In genomic region chr16:57889960-57890751, GRCh38 we compare ENCODE assay signal across 15 cellular contexts.
A peak's percentile ranks its signal among the peaks of the same experiment; 100 is the strongest.
DNase-seq lines count a peak whose midpoint lies in the region; ATAC-seq and TF ChIP-seq lines count a peak whose summit lies in the region.
"Had no signal": no experiment of that assay in that cellular context is flagged by ENCODE, and none has a peak within 500 bp of the region (broad histone marks: within the 10 kb centered on the region; RNA-seq: fewer than 3 reads in every experiment).

No MANE protein-coding gene starts in this region.

- H2BK15ac ChIP-seq in mesenchymal stem cell (ENCODE audit: low read depth, poor library complexity, severe bottlenecking), result no peak overlapping the region

- peak; percentile 29 for DNase-seq in AG09309 (ENCODE audit: low read depth)
- peak; percentile 5 for DNase-seq in OCI-M1 (lab: John Stamatoyannopoulos, UW)
- DNase-seq in fibroblast of pulmonary artery (ENCODE audit: low read depth), result peak; percentile 74
- peak; percentile 63 for DNase-seq in mesenchymal stem cell
- no peak for DNase-seq in NCI-H1048 (lab: John Stamatoyannopoulos, UW)
- no peak for DNase-seq in kidney tubule cell (ENCODE audit: low spot score)
- no peak for DNase-seq in NCI-H2081 treated with DMSO at 0.1 percent for 48 hours (lab: John Stamatoyannopoulos, UW)
- DNase-seq: activated CD4-positive, alpha-beta T cell treated with anti-CD3 and anti-CD28 coated beads for 1 hour; activated T-cell treated with anti-CD3 and anti-CD28 coated beads, Interleukin-2, amount 50 U/mL, for 72 hours; erythroblast; Karpas-422; NCI-H1930; NK-92 treated with Interleukin-12 subunit alpha and Interleukin-12 subunit beta, amount 100 ng/mL, for 24 hours had no signal

- no peak overlapping the region for H2BK5ac ChIP-seq in mesenchymal stem cell (ENCODE audit: low read depth, low read length, poor library complexity, severe bottlenecking)

- no peaks in the 10 kb centered on the region for H3K36me3 ChIP-seq in mesenchymal stem cell (ENCODE audit: control insufficient read depth in 1 of 2, insufficient read depth in 2 of 2, low read depth in 1 of 2, low read length in 2 of 2)
- H3K36me3 ChIP-seq: breast epithelium had no signal

- H2AFZ ChIP-seq in mesenchymal stem cell (ENCODE audit: low read depth, low read length), result no peak overlapping the region

- H3K4me3 ChIP-seq in AG09309 (ENCODE audit: control insufficient read depth, low read depth, low read length) (no peak overlapping the region), fibroblast of pulmonary artery (replicated peaks; ENCODE audit: low read depth, low read length) (no peak overlapping the region), mesenchymal stem cell (ENCODE audit: insufficient read depth in 1 of 2, low read depth in 1 of 2, low read length in 2 of 2) (no peak overlapping the region)
- H3K4me3 ChIP-seq: breast epithelium had no signal

- H2BK120ac ChIP-seq in mesenchymal stem cell (ENCODE audit: low read depth, low read length), result no peak overlapping the region

- no peak overlapping the region for H4K8ac ChIP-seq in mesenchymal stem cell (ENCODE audit: low read length)

- no peak overlapping the region for H3K23ac ChIP-seq in mesenchymal stem cell (ENCODE audit: low read length in 2 of 2)

- H3K18ac ChIP-seq in mesenchymal stem cell (ENCODE audit: low read depth in 1 of 2, low read length in 2 of 2), result no peak overlapping the region

- H4K91ac ChIP-seq in mesenchymal stem cell (ENCODE audit: low read length), result no peak overlapping the region

- H3K9ac ChIP-seq in mesenchymal stem cell (ENCODE audit: low read length), result no peak overlapping the region

- H3K79me1 ChIP-seq in mesenchymal stem cell (replicated peaks; ENCODE audit: low read length, poor library complexity, severe bottlenecking), result no peaks in the 10 kb centered on the region

- TF ChIP-seq CTCF in AG09309 (IDR thresholded peaks at IDR 0.05; ENCODE audit: control insufficient read depth, insufficient read depth, low read depth, low read length, missing control alignments) (no peak), fibroblast of pulmonary artery (IDR thresholded peaks at IDR 0.05; ENCODE audit: low read length, missing control alignments) (no peak)

- H3K4me2 ChIP-seq in mesenchymal stem cell (ENCODE audit: low read length, poor library complexity, severe bottlenecking), result no peak overlapping the region

- H2BK12ac ChIP-seq in mesenchymal stem cell (ENCODE audit: low read length in 2 of 2), result no peak overlapping the region

- H3K4ac ChIP-seq in mesenchymal stem cell (ENCODE audit: low read depth in 1 of 2, low read length in 2 of 2), result no peak overlapping the region

- H3K14ac ChIP-seq in mesenchymal stem cell (ENCODE audit: low read length in 2 of 2), result peak overlapping the region in 1 of 2 experiments; percentile 30

- peaks cover 30% of the 10 kb centered on the region for H3K4me1 ChIP-seq in mesenchymal stem cell (ENCODE audit: control insufficient read depth, insufficient read depth, low read depth, low read length)
- H3K4me1 ChIP-seq: breast epithelium had no signal

- H3K9me3 ChIP-seq in mesenchymal stem cell (ENCODE audit: control insufficient read depth, low read length), result no peaks in the 10 kb centered on the region
- H3K9me3 ChIP-seq: breast epithelium had no signal

- peak overlapping the region; percentile 2 for H2AK5ac ChIP-seq in mesenchymal stem cell (ENCODE audit: low read length, severe bottlenecking)

- WGBS in mesenchymal stem cell, result 63% methylated on average over 6 of the region's 9 CpGs

- peaks cover 0 to 47% of the 10 kb centered on the region in 2 experiments for H3K27me3 ChIP-seq in mesenchymal stem cell (ENCODE audit: control insufficient read depth in 1 of 2, insufficient read depth in 1 of 2, low read length in 2 of 2)

- H3K27ac ChIP-seq in mesenchymal stem cell (ENCODE audit: low read length, poor library complexity, severe bottlenecking), result no peak overlapping the region
- H3K27ac ChIP-seq: breast epithelium had no signal

- no peak for ATAC-seq in GM21381 (IDR thresholded peaks at IDR 0.05; ENCODE audit: unreplicated experiment)
- ATAC-seq: activated T-cell treated with anti-CD3 and anti-CD28 coated beads, Interleukin-2, amount 50 U/mL, for 72 hours had no signal

Comparison
In these comparisons a context has a peak if more than half of its experiments do, and no peak if none do; other contexts are left out.
1. DNase-seq: peak in AG09309 (single experiment), OCI-M1 (single experiment), fibroblast of pulmonary artery (single experiment) and mesenchymal stem cell (single experiment); none in NCI-H1048 (single experiment), kidney tubule cell (single experiment) and NCI-H2081 treated with DMSO at 0.1 percent for 48 hours (single experiment).